Comparison of ENCODE assay signal across 1 cellular context in the genomic region with DNA sequence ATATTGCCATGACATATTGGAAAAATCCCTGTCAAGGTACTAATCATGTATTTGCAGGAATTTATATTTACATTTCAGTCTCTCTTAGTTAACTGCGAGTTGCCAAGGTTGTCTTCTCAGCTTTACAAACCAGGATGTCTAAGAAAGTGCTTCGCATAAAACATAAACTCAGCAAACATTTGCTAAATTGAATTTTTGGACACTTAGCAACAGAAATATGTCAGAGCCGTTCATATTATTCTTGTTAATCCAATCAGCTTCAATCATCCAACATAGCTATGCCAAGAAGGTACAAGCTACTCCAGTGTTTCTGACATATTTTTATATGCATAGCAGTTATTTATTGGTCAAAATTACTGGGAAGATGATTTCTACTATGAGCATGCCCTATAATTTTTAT.
TF ChIP-seq lines count a peak whose summit lies in the region.

No MANE protein-coding gene starts in this region.

TF ChIP-seq in SK-N-SH treated with all-trans-retinoic acid at 6 μM for 48 hours, 23 proteins besides CTCF, POLR2A, EP300 and RAD21 (continued from another document):
- TF ChIP-seq, protein P1, sequence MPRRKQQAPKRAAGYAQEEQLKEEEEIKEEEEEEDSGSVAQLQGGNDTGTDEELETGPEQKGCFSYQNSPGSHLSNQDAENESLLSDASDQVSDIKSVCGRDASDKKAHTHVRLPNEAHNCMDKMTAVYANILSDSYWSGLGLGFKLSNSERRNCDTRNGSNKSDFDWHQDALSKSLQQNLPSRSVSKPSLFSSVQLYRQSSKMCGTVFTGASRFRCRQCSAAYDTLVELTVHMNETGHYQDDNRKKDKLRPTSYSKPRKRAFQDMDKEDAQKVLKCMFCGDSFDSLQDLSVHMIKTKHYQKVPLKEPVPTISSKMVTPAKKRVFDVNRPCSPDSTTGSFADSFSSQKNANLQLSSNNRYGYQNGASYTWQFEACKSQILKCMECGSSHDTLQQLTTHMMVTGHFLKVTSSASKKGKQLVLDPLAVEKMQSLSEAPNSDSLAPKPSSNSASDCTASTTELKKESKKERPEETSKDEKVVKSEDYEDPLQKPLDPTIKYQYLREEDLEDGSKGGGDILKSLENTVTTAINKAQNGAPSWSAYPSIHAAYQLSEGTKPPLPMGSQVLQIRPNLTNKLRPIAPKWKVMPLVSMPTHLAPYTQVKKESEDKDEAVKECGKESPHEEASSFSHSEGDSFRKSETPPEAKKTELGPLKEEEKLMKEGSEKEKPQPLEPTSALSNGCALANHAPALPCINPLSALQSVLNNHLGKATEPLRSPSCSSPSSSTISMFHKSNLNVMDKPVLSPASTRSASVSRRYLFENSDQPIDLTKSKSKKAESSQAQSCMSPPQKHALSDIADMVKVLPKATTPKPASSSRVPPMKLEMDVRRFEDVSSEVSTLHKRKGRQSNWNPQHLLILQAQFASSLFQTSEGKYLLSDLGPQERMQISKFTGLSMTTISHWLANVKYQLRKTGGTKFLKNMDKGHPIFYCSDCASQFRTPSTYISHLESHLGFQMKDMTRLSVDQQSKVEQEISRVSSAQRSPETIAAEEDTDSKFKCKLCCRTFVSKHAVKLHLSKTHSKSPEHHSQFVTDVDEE (CRISPR knock-in tag; IDR thresholded peaks at IDR 0.05) = no peak
- no peak for TF ChIP-seq ZNF8 (CRISPR knock-in tag; IDR thresholded peaks at IDR 0.05)
